ENCODE assay signal across 8 cellular contexts in genomic region chr7:24812313-24812945, GRCh38. TPM values are rescaled to one million over a fixed set of nuclear protein-coding genes. Genes with fewer than 3 reads are reported as not detected.
DNase-seq lines count a peak whose midpoint lies in the region; ATAC-seq and TF ChIP-seq lines count a peak whose summit lies in the region.

No MANE protein-coding gene starts in this region.

- in situ Hi-C loops in astrocyte of the spinal cord (cut with HindIII; ENCODE audit: low sequenced_read_pairs), result no loop called here

- ATAC-seq in SK-N-SH treated with all-trans-retinoic acid at 6 μM for 48 hours (peak; percentile 95), GM19397 (IDR thresholded peaks at IDR 0.05; ENCODE audit: unreplicated experiment) (no peak)

- peak; percentile 39 to 82 (median 52) for DNase-seq in NCI-H1417 (lab: John Stamatoyannopoulos, UW)
- no peak for DNase-seq in NCI-H1417 treated with DMSO at 0.1 percent for 48 hours (lab: John Stamatoyannopoulos, UW)
- DNase-seq in HT1080 (ENCODE audit: low read depth), result peak; percentile 48
- DNase-seq in astrocyte of the spinal cord (ENCODE audit: low read depth, low spot score), result peak; percentile 39
- peak; percentile 77 for DNase-seq in iPS-NIHi7 (ENCODE audit: extremely low spot score)
- DNase-seq in stimulated activated CD4-positive, alpha-beta T cell treated with anti-CD3 and anti-CD28 coated beads, Interleukin-2, amount 100 ng/mL, for 24 hours, result peak; percentile 55 to 60

- no peak overlapping the region for H3K4me3 ChIP-seq in astrocyte of the spinal cord (ENCODE audit: low read depth, low read length)

- TF ChIP-seq CTCF in astrocyte of the spinal cord (IDR thresholded peaks at IDR 0.05; ENCODE audit: low read depth, low read length), result peak; percentile 86

TF ChIP-seq in SK-N-SH treated with all-trans-retinoic acid at 6 μM for 48 hours, 23 proteins besides CTCF, POLR2A, EP300 and RAD21:
- TF ChIP-seq BACH2 (CRISPR knock-in tag; IDR thresholded peaks at IDR 0.05; ENCODE audit: borderline replicate concordance) (no peak), ZNF565 (CRISPR knock-in tag; conservative IDR thresholded peaks at IDR 0.05; ENCODE audit: low read depth) (no peak), TCF4 (CRISPR knock-in tag; IDR thresholded peaks at IDR 0.05; ENCODE audit: borderline replicate concordance) (no peak), GLIS3 (CRISPR knock-in tag; IDR thresholded peaks at IDR 0.05) (no peak)

RNA-seq across cellular contexts. Expression of gene GSDME, which starts 55.2 kb away (rescaled TPM):
- total RNA-seq in HT1080 (2014; rRNA removed; shearing (Covaris generic)), result 47.5 and 51.0 TPM in 2 replicates
- polyA plus RNA-seq in HT1080 (2015; cell fraction: cytosol; rRNA removed), result 78.8 and 90.3 TPM in 2 replicates
- 124 and 140 TPM in 2 replicates for polyA plus RNA-seq in HT1080 (2015; cell fraction: nucleus; rRNA removed)
